ENCODE assay signal across 15 cellular contexts in genomic region chr1:201095581-201096531, GRCh38.
DNase-seq lines count a peak whose midpoint lies in the region; ATAC-seq and TF ChIP-seq lines count a peak whose summit lies in the region.
"Had no signal": no experiment of that assay in that cellular context is flagged by ENCODE, and none has a peak within 500 bp of the region (broad histone marks: within the 10 kb centered on the region; RNA-seq: fewer than 3 reads in every experiment).

No MANE protein-coding gene starts in this region.

- ATAC-seq in GM21390 (IDR thresholded peaks at IDR 0.05; ENCODE audit: unreplicated experiment) (peak; percentile 46), GM21723 (IDR thresholded peaks at IDR 0.05; ENCODE audit: unreplicated experiment) (no peak)

- no peak for TF ChIP-seq CTCF in GM20000 (IDR thresholded peaks at IDR 0.05; ENCODE audit: extremely low read depth, missing control alignments)

- peak; percentile 79 for DNase-seq in NCI-H1694 treated with DMSO at 0.1 percent for 48 hours (lab: John Stamatoyannopoulos, UW)
- DNase-seq in putamen (ENCODE audit: low spot score): peak; percentile 45
- DNase-seq in DMS114 treated with DMSO at 0.1 percent for 48 hours (lab: John Stamatoyannopoulos, UW; ENCODE audit: unreplicated experiment): no peak
- DNase-seq in GM20000 (ENCODE audit: low spot score): no peak
- DNase-seq: activated CD8-positive, alpha-beta memory T cell treated with anti-CD3 and anti-CD28 coated beads for 24 hours; activated effector memory CD4-positive, alpha-beta T cell treated with anti-CD3 and anti-CD28 coated beads, Interleukin-2, amount 50 U/mL, for 16 hours; effector CD8-positive, alpha-beta T cell; NCI-H1048; stimulated activated CD4-positive, alpha-beta T cell treated with anti-CD3 and anti-CD28 coated beads, Interleukin-4, amount 100 ng/mL, for 24 hours; stimulated activated naive CD4-positive, alpha-beta T cell had no signal

- peak overlapping the region; percentile 76 for H3K27ac ChIP-seq in cingulate gyrus (ENCODE audit: low read depth, low read length)
- H3K27ac ChIP-seq: right atrium auricular region, SJSA1 had no signal

Comparison
In these comparisons a context has a peak if more than half of its experiments do, and no peak if none do; other contexts are left out.
1. DNase-seq: peak in NCI-H1694 treated with DMSO at 0.1 percent for 48 hours (single experiment) and putamen (single experiment); none in DMS114 treated with DMSO at 0.1 percent for 48 hours (single experiment) and GM20000 (single experiment).